2 cellular contexts compared by ENCODE assay signal in the genomic region with DNA sequence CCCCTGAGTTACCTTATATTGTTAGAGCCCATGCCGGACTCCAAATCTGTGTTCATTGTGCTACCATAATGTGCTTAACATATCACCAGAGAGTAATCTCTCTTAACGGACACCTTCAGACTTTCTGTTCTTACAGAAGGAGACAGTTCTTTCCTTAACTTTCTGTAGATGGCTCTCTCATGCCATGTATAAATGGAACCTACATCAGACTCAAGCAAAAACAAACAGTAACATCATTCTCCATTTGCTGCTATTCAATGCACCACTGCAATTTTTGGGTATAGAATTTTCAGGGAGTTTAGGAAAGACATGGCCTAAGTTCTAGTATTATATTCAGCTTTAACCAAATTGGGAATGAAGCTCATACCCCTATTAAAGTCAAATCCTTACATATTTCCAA.
TF ChIP-seq lines count a peak whose summit lies in the region.

No MANE protein-coding gene starts in this region.

TF ChIP-seq in SK-N-SH, 30 proteins besides CTCF, POLR2A, EP300 and RAD21 (continued from another document):
- TF ChIP-seq, protein P1, sequence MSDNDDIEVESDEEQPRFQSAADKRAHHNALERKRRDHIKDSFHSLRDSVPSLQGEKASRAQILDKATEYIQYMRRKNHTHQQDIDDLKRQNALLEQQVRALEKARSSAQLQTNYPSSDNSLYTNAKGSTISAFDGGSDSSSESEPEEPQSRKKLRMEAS (IDR thresholded peaks at IDR 0.05; ENCODE audit: low read depth) = no peak
- no peak for TF ChIP-seq FOXJ3 (CRISPR knock-in tag; IDR thresholded peaks at IDR 0.05)
TF ChIP-seq in SK-N-SH: peak in this region for 0.

TF ChIP-seq in SK-N-SH treated with all-trans-retinoic acid at 6 μM for 48 hours, 23 proteins besides CTCF, POLR2A, EP300 and RAD21 (continued from another document):
- TF ChIP-seq, protein P2, sequence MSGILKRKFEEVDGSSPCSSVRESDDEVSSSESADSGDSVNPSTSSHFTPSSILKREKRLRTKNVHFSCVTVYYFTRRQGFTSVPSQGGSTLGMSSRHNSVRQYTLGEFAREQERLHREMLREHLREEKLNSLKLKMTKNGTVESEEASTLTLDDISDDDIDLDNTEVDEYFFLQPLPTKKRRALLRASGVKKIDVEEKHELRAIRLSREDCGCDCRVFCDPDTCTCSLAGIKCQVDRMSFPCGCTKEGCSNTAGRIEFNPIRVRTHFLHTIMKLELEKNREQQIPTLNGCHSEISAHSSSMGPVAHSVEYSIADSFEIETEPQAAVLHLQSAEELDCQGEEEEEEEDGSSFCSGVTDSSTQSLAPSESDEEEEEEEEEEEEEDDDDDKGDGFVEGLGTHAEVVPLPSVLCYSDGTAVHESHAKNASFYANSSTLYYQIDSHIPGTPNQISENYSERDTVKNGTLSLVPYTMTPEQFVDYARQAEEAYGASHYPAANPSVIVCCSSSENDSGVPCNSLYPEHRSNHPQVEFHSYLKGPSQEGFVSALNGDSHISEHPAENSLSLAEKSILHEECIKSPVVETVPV (CRISPR knock-in tag; IDR thresholded peaks at IDR 0.05) = no peak
- TF ChIP-seq PPARA (CRISPR knock-in tag; IDR thresholded peaks at IDR 0.05; ENCODE audit: borderline replicate concordance) (no peak), TOX (CRISPR knock-in tag; IDR thresholded peaks at IDR 0.05; ENCODE audit: borderline replicate concordance) (no peak), RARB (CRISPR knock-in tag; IDR thresholded peaks at IDR 0.05) (no peak), ZNF8 (CRISPR knock-in tag; IDR thresholded peaks at IDR 0.05) (no peak), CSDC2 (CRISPR knock-in tag; IDR thresholded peaks at IDR 0.05) (no peak), ISL1 (CRISPR knock-in tag; IDR thresholded peaks at IDR 0.05) (no peak), BACH2 (CRISPR knock-in tag; IDR thresholded peaks at IDR 0.05; ENCODE audit: borderline replicate concordance) (no peak), ZNF565 (CRISPR knock-in tag; conservative IDR thresholded peaks at IDR 0.05; ENCODE audit: low read depth) (no peak), ZFP30 (CRISPR knock-in tag; IDR thresholded peaks at IDR 0.05) (no peak)
- TF ChIP-seq, protein P3, sequence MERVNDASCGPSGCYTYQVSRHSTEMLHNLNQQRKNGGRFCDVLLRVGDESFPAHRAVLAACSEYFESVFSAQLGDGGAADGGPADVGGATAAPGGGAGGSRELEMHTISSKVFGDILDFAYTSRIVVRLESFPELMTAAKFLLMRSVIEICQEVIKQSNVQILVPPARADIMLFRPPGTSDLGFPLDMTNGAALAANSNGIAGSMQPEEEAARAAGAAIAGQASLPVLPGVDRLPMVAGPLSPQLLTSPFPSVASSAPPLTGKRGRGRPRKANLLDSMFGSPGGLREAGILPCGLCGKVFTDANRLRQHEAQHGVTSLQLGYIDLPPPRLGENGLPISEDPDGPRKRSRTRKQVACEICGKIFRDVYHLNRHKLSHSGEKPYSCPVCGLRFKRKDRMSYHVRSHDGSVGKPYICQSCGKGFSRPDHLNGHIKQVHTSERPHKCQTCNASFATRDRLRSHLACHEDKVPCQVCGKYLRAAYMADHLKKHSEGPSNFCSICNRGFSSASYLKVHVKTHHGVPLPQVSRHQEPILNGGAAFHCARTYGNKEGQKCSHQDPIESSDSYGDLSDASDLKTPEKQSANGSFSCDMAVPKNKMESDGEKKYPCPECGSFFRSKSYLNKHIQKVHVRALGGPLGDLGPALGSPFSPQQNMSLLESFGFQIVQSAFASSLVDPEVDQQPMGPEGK (CRISPR knock-in tag; IDR thresholded peaks at IDR 0.05; ENCODE audit: borderline replicate concordance) = no peak
- TF ChIP-seq, protein P4, sequence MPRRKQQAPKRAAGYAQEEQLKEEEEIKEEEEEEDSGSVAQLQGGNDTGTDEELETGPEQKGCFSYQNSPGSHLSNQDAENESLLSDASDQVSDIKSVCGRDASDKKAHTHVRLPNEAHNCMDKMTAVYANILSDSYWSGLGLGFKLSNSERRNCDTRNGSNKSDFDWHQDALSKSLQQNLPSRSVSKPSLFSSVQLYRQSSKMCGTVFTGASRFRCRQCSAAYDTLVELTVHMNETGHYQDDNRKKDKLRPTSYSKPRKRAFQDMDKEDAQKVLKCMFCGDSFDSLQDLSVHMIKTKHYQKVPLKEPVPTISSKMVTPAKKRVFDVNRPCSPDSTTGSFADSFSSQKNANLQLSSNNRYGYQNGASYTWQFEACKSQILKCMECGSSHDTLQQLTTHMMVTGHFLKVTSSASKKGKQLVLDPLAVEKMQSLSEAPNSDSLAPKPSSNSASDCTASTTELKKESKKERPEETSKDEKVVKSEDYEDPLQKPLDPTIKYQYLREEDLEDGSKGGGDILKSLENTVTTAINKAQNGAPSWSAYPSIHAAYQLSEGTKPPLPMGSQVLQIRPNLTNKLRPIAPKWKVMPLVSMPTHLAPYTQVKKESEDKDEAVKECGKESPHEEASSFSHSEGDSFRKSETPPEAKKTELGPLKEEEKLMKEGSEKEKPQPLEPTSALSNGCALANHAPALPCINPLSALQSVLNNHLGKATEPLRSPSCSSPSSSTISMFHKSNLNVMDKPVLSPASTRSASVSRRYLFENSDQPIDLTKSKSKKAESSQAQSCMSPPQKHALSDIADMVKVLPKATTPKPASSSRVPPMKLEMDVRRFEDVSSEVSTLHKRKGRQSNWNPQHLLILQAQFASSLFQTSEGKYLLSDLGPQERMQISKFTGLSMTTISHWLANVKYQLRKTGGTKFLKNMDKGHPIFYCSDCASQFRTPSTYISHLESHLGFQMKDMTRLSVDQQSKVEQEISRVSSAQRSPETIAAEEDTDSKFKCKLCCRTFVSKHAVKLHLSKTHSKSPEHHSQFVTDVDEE (CRISPR knock-in tag; IDR thresholded peaks at IDR 0.05) = no peak
